1 cellular context compared by ENCODE assay signal in genomic region chr2:38076250-38076709, GRCh38.
TF ChIP-seq lines count a peak whose summit lies in the region.

No MANE protein-coding gene starts in this region.

TF ChIP-seq in WTC11, 78 proteins besides CTCF, POLR2A, EP300 and RAD21 (continued from another document):
- TF ChIP-seq PRDM15 (CRISPR knock-in tag; IDR thresholded peaks at IDR 0.05) (peak; percentile 4; the same call in 1 of the 2 replicates), TEAD4 (CRISPR knock-in tag; IDR thresholded peaks at IDR 0.05) (0 out of 2 replicates have a peak, but pooled peaks have one; percentile 21), FOXP1 (CRISPR knock-in tag; IDR thresholded peaks at IDR 0.05; ENCODE audit: borderline replicate concordance) (peak; percentile 71; the same call in 1 of the 2 replicates), E2F5 (CRISPR knock-in tag; IDR thresholded peaks at IDR 0.05) (no peak), ZBTB21 (CRISPR knock-in tag; IDR thresholded peaks at IDR 0.05; ENCODE audit: borderline replicate concordance) (peak; percentile 16; the same call in 1 of the 2 replicates), ZNF138 (CRISPR knock-in tag; conservative IDR thresholded peaks at IDR 0.05) (peak; percentile 19; the same call in 1 of the 2 replicates)
